In the genomic region with DNA sequence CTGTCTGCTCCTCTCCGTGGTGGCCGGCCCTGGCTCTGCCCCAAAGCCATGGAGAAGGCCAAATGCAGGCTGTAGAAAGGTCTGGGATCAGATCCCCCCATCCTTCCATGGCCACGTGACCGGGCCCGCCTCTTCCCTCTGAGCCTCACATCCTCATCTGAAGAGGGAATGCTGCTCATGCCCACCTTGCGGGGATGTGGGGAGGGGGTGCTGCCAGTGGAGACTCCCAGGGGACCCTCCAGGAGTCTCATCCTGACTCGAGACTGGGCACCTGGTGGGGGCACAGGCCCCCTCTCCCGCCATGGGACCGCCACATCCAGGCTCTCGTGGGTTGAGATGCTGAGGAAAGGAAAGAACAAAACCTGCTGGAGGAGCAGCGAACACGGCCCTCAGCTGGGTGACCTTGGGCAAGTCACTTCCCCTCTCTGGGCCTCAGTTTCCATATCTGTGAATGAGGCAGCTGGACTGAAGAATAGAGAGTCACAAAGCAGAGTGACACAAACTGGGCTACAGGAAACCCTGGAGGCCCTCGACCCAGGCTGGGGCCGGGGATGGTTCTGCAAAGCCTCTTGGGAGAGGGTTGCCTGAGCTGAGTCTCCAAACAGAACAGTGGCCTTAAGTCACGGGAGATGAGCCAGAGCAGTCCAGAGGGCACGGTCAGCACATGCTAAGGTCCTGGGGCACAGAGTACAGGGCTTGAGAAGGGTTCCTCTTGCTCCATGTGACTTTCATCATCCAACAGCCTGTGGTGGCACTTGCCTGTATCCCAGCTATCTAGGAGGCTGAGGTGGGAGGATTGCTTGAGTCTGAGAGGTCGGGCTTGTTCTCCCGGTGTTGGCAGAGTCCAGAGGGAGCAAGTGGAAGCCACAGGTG, we compare ENCODE assay signal across 1 cellular context.
TF ChIP-seq lines count a peak whose summit lies in the region.

No MANE protein-coding gene starts in this region.

TF ChIP-seq in SK-N-SH treated with all-trans-retinoic acid at 6 μM for 48 hours, 23 proteins besides CTCF, POLR2A, EP300 and RAD21 (continued from another document):
- TF ChIP-seq PATZ1 (CRISPR knock-in tag; IDR thresholded peaks at IDR 0.05; ENCODE audit: borderline replicate concordance) = no peak
- no peak for TF ChIP-seq PPARA (CRISPR knock-in tag; IDR thresholded peaks at IDR 0.05; ENCODE audit: borderline replicate concordance)
- no peak for TF ChIP-seq ZFP30 (CRISPR knock-in tag; IDR thresholded peaks at IDR 0.05)
- TF ChIP-seq, protein P1, sequence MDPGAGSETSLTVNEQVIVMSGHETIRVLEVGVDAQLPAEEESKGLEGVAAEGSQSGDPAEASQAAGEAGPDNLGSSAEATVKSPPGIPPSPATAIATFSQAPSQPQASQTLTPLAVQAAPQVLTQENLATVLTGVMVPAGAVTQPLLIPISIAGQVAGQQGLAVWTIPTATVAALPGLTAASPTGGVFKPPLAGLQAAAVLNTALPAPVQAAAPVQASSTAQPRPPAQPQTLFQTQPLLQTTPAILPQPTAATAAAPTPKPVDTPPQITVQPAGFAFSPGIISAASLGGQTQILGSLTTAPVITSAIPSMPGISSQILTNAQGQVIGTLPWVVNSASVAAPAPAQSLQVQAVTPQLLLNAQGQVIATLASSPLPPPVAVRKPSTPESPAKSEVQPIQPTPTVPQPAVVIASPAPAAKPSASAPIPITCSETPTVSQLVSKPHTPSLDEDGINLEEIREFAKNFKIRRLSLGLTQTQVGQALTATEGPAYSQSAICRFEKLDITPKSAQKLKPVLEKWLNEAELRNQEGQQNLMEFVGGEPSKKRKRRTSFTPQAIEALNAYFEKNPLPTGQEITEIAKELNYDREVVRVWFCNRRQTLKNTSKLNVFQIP (CRISPR knock-in tag; IDR thresholded peaks at IDR 0.05; ENCODE audit: borderline replicate concordance, low read depth) = no peak
- no peak for TF ChIP-seq ISL1 (CRISPR knock-in tag; IDR thresholded peaks at IDR 0.05)
- TF ChIP-seq ZNF70 (CRISPR knock-in tag; IDR thresholded peaks at IDR 0.05) = no peak
- TF ChIP-seq CREB5 (CRISPR knock-in tag; IDR thresholded peaks at IDR 0.05; ENCODE audit: low read depth) = no peak
- TF ChIP-seq GLIS3 (CRISPR knock-in tag; IDR thresholded peaks at IDR 0.05) = no peak
TF ChIP-seq in SK-N-SH treated with all-trans-retinoic acid at 6 μM for 48 hours: peak in this region for 0.
